Comparison of ENCODE assay signal across 8 cellular contexts in genomic region chr6:118580585-118581419, GRCh38. TPM values are rescaled to one million over a fixed set of nuclear protein-coding genes. Genes with fewer than 3 reads are reported as not detected.
DNase-seq lines count a peak whose midpoint lies in the region; ATAC-seq, FAIRE-seq and TF ChIP-seq lines count a peak whose summit lies in the region.

No MANE protein-coding gene starts in this region.

- H3K27ac Mint-ChIP-seq in dendritic cell treated with granulocyte-macrophage colony-stimulating factor and Interleukin-4, amounts not matched to agents 40 ng/mL and 50 ng/mL, for 4 days, result peak overlapping the region; percentile 72

- ATAC-seq in RWPE2 (ENCODE audit: low read depth) (peak; percentile 67; the same call in 1 of the 3 replicates), HepG2 (peak; percentile 97), GM21390 (IDR thresholded peaks at IDR 0.05; ENCODE audit: unreplicated experiment) (no peak)

- H3K9me3 ChIP-seq in RWPE2 (ENCODE audit: severe bottlenecking) (peaks cover 13% of the 10 kb centered on the region), HepG2 (ENCODE audit: low read length) (peaks cover 10% of the 10 kb centered on the region; the same call in 1 of the 2 replicates), suprapubic skin (peaks cover 6% of the 10 kb centered on the region)

- H3K36me3 ChIP-seq in RWPE2 (ENCODE audit: low read depth) (no peaks in the 10 kb centered on the region), HepG2 (replicated peaks in 1 of 2; ENCODE audit: control insufficient read depth in 1 of 2, insufficient read depth in 2 of 2, low read length in 2 of 2) (no peaks in the 10 kb centered on the region), suprapubic skin (no peaks in the 10 kb centered on the region)

- no TSS peak for BruUV-seq in HepG2 (replicated peaks; lab: Mats Ljungman, UMichigan)

- H3K27me3 ChIP-seq in RWPE2 (ENCODE audit: insufficient read depth, poor library complexity, severe bottlenecking), result no peaks in the 10 kb centered on the region
- no peaks in the 10 kb centered on the region; a peak in 1 of 5 replicates for H3K27me3 ChIP-seq in HepG2 (ENCODE audit: control insufficient read depth in 1 of 2, insufficient read depth in 2 of 2, low read length in 2 of 2)
- no peaks in the 10 kb centered on the region for H3K27me3 ChIP-seq in suprapubic skin

- TF ChIP-seq EP300 in HepG2 (IDR thresholded peaks at IDR 0.05; ENCODE audit: low read depth in 2 of 2, low read length in 2 of 2) (no peak), HepG2 (CRISPR knock-in tag; IDR thresholded peaks at IDR 0.05; ENCODE audit: borderline replicate concordance) (no peak), suprapubic skin (IDR thresholded peaks at IDR 0.05) (no peak)

- DNase-seq in AG09319 (ENCODE audit: extremely low read depth, low read depth), result peak; percentile 40
- peak; percentile 22 for DNase-seq in GM13976 (ENCODE audit: low spot score)
- peak; percentile 17 for DNase-seq in KG1 (lab: John Stamatoyannopoulos, UW)
- no peak for DNase-seq in RWPE2 (ENCODE audit: low spot score)
- peak; percentile 75 for DNase-seq in HepG2 (ENCODE audit: low spot score)
- peak in 1 of 2 donors; percentile 72 for DNase-seq in suprapubic skin (ENCODE audit: low spot score in 2 of 2)

- intact Hi-C loops in dendritic cell treated with granulocyte-macrophage colony-stimulating factor and Interleukin-4, amounts not matched to agents 40 ng/mL and 50 ng/mL, for 4 days (cut with micrococcal nuclease), result loop anchor here (2.0 kb wide), 2 partner anchors 296 to 606 kb away; no protein-coding TSS in a partner anchor
- intact Hi-C loops in HepG2 (cut with micrococcal nuclease; ENCODE audit: unreplicated experiment), result loop anchor here (1.0 to 10.0 kb wide), 4 partner anchors 16 to 1126 kb away; no protein-coding TSS in a partner anchor

- H3K27ac ChIP-seq in RWPE2 (ENCODE audit: poor library complexity, severe bottlenecking), result no peak overlapping the region
- no peak overlapping the region for H3K27ac ChIP-seq in HepG2 (ENCODE audit: extremely low read length, insufficient read depth, low read length)
- peak overlapping the region; percentile 43 for H3K27ac ChIP-seq in suprapubic skin

- H3K9ac ChIP-seq in HepG2 (ENCODE audit: insufficient read depth, low read depth, low read length), result no peak overlapping the region

- no peaks in the 10 kb centered on the region for H4K20me1 ChIP-seq in HepG2 (ENCODE audit: insufficient read depth, low read length)

- H3K27me3 Mint-ChIP-seq in dendritic cell treated with granulocyte-macrophage colony-stimulating factor and Interleukin-4, amounts not matched to agents 40 ng/mL and 50 ng/mL, for 4 days, result no peaks in the 10 kb centered on the region

- H2AFZ ChIP-seq in HepG2 (ENCODE audit: low read length), result no peak overlapping the region

- in situ Hi-C loops in GM13976 (cut with MboI; ENCODE audit: low sequenced_read_pairs, unreplicated experiment), result no loop called here
- in situ Hi-C loops in HepG2 (cut with HindIII; ENCODE audit: extremely low pct_ligation_motif_present, low pct_unique_long_range_greater_than_20kb), result loop anchor here (25.0 kb wide), 2 partner anchors 594 to 744 kb away; no protein-coding TSS in a partner anchor

- H3K9me3 Mint-ChIP-seq in dendritic cell treated with granulocyte-macrophage colony-stimulating factor and Interleukin-4, amounts not matched to agents 40 ng/mL and 50 ng/mL, for 4 days, result peaks cover 26% of the 10 kb centered on the region

- POLR2A ChIA-PET in HepG2 (lab: Yijun Ruan, JAX), result no interaction called here

- H3K4me1 Mint-ChIP-seq in dendritic cell treated with granulocyte-macrophage colony-stimulating factor and Interleukin-4, amounts not matched to agents 40 ng/mL and 50 ng/mL, for 4 days (ENCODE audit: low read depth), result peaks cover 41% of the 10 kb centered on the region

- no peak overlapping the region for H3K4me2 ChIP-seq in HepG2 (ENCODE audit: low read depth, low read length)

- 42% methylated on average over 10 of the region's 10 CpGs for WGBS in HepG2 (ENCODE audit: low lambda C conversion rate)
- 51% methylated on average over 10 of the region's 10 CpGs for WGBS in suprapubic skin

- peak; percentile 88 for TF ChIP-seq RAD21 in HepG2 (CRISPR knock-in tag; IDR thresholded peaks at IDR 0.05)

- H3K4me3 ChIP-seq in RWPE2 (ENCODE audit: severe bottlenecking), result no peak overlapping the region
- H3K4me3 ChIP-seq in HepG2 (replicated peaks in 1 of 3; ENCODE audit: insufficient read depth in 1 of 3, low read depth in 2 of 3, low read length in 3 of 3), result no peak overlapping the region
- H3K4me3 ChIP-seq in suprapubic skin, result no peak overlapping the region

- peak; percentile 51 for TF ChIP-seq CTCF in AG09319 (IDR thresholded peaks at IDR 0.05; ENCODE audit: low read depth, low read length)
- TF ChIP-seq CTCF in GM13976 (IDR thresholded peaks at IDR 0.05; ENCODE audit: borderline replicate concordance, control extremely low read depth, extremely low read depth, insufficient read depth, missing control alignments), result peak; percentile 20
- TF ChIP-seq CTCF in RWPE2 (IDR thresholded peaks at IDR 0.05; ENCODE audit: poor library complexity, severe bottlenecking), result peak; percentile 58
- TF ChIP-seq CTCF in HepG2 (CRISPR knock-in tag; IDR thresholded peaks at IDR 0.05), result peak; percentile 92
- peak; percentile 49 for TF ChIP-seq CTCF in suprapubic skin (IDR thresholded peaks at IDR 0.05)

- CTCF ChIA-PET in HepG2 (lab: Yijun Ruan, JAX; ENCODE audit: low intra/inter-chr PET ratio, low total read pairs), result interaction anchor here (0.6 to 2.0 kb wide), 4 partner anchors 172 to 740 kb away, joined by 3 to 25 read pairs (median 12); no protein-coding TSS in a partner anchor

- peak; percentile 98 for FAIRE-seq in HepG2 (lab: Jason Lieb, UNC)

- H3K4me3 Mint-ChIP-seq in dendritic cell treated with granulocyte-macrophage colony-stimulating factor and Interleukin-4, amounts not matched to agents 40 ng/mL and 50 ng/mL, for 4 days, result peak overlapping the region; percentile 26

- H3K4me1 ChIP-seq in RWPE2 (ENCODE audit: insufficient read depth, poor library complexity, severe bottlenecking) (no peaks in the 10 kb centered on the region), HepG2 (ENCODE audit: insufficient read depth, low read length) (no peaks in the 10 kb centered on the region), suprapubic skin (no peaks in the 10 kb centered on the region)

- H3K36me3 Mint-ChIP-seq in dendritic cell treated with granulocyte-macrophage colony-stimulating factor and Interleukin-4, amounts not matched to agents 40 ng/mL and 50 ng/mL, for 4 days (ENCODE audit: low read depth), result peaks cover 34% of the 10 kb centered on the region

- H3K79me2 ChIP-seq in HepG2 (ENCODE audit: insufficient read depth, low read length), result no peaks in the 10 kb centered on the region

- TF ChIP-seq POLR2A in HepG2 (IDR thresholded peaks at IDR 0.05; ENCODE audit: insufficient read depth in 1 of 2, low read depth in 2 of 2, low read length in 2 of 2) (no peak), suprapubic skin (IDR thresholded peaks at IDR 0.05) (no peak)

TF ChIP-seq in HepG2, 621 proteins besides CTCF, POLR2A, EP300 and RAD21 (continues in another document):
- no peak for TF ChIP-seq PRDM10 (CRISPR knock-in tag; IDR thresholded peaks at IDR 0.05; ENCODE audit: low read depth)

RNA-seq across cellular contexts. Expression of gene PLN, which starts 32.7 kb away (rescaled TPM):
- total RNA-seq in HepG2 (2016; rRNA removed; fragmentation: Illumina TruSeq; extraction: Trizol), result not detected in 2 replicates
- not detected in 2 replicates for total RNA-seq in HepG2 (2016; cell fraction: cytosol; rRNA removed; fragmentation: Illumina TruSeq; extraction: Trizol; ENCODE audit: low read depth)
- total RNA-seq in HepG2 (2016; cell fraction: insoluble cytoplasmic fraction; rRNA removed; fragmentation: Illumina TruSeq; extraction: Trizol), result not detected in 2 replicates
- total RNA-seq in HepG2 (2016; cell fraction: membrane; rRNA removed; fragmentation: Illumina TruSeq; extraction: Trizol), result not detected in 2 replicates
- total RNA-seq in HepG2 (2016; cell fraction: nucleus; rRNA removed; fragmentation: Illumina TruSeq; extraction: Trizol), result not detected in 2 replicates
- polyA plus RNA-seq in HepG2 (2011; rRNA removed), result not detected in 2 replicates
- not detected in 2 replicates for polyA plus RNA-seq in HepG2 (2011; cell fraction: cytosol; rRNA removed)
- polyA plus RNA-seq in HepG2 (2011; cell fraction: nucleus; rRNA removed), result not detected in 2 replicates
- not detected in 2 replicates for polyA plus RNA-seq in HepG2 (2012)
- not detected in 2 replicates for polyA plus RNA-seq in HepG2 (2016; cell fraction: cytosol; fragmentation: Illumina TruSeq; extraction: Trizol; ENCODE audit: low read depth)
- not detected in 2 replicates for polyA plus RNA-seq in HepG2 (2016; cell fraction: insoluble cytoplasmic fraction; fragmentation: Illumina TruSeq; extraction: Trizol; ENCODE audit: low read depth)
- not detected in 2 replicates for polyA plus RNA-seq in HepG2 (2016; cell fraction: membrane; fragmentation: Illumina TruSeq; extraction: Trizol; ENCODE audit: low read depth)
- not detected in 2 replicates for polyA plus RNA-seq in HepG2 (2016; cell fraction: nucleus; fragmentation: Illumina TruSeq; extraction: Trizol; ENCODE audit: insufficient read depth, low read depth)
- not detected in 2 replicates for polyA minus RNA-seq in HepG2 (2011; rRNA and poly(A)+ RNA removed; ENCODE audit: low replicate concordance)
- polyA minus RNA-seq in HepG2 (2011; cell fraction: cytosol; rRNA and poly(A)+ RNA removed), result not detected in 2 replicates
- not detected in 2 replicates for polyA minus RNA-seq in HepG2 (2011; cell fraction: nucleus; rRNA and poly(A)+ RNA removed)
- 10 to 100 TPM in 1 of 4 donors, 1 to 10 TPM in 3; 1.5 to 11.2 (median 5.3) TPM for total RNA-seq in suprapubic skin

Comparison
In these comparisons a context has a peak if more than half of its experiments do, and no peak if none do; other contexts are left out.
1. CTCF ChIP-seq: peak in every context shown above with its lines; median percentile 92 in HepG2; 58 in RWPE2; 51 in AG09319; 49 in suprapubic skin; 20 in GM13976.